Comparison of ENCODE assay signal across 16 cellular contexts in the genomic region with DNA sequence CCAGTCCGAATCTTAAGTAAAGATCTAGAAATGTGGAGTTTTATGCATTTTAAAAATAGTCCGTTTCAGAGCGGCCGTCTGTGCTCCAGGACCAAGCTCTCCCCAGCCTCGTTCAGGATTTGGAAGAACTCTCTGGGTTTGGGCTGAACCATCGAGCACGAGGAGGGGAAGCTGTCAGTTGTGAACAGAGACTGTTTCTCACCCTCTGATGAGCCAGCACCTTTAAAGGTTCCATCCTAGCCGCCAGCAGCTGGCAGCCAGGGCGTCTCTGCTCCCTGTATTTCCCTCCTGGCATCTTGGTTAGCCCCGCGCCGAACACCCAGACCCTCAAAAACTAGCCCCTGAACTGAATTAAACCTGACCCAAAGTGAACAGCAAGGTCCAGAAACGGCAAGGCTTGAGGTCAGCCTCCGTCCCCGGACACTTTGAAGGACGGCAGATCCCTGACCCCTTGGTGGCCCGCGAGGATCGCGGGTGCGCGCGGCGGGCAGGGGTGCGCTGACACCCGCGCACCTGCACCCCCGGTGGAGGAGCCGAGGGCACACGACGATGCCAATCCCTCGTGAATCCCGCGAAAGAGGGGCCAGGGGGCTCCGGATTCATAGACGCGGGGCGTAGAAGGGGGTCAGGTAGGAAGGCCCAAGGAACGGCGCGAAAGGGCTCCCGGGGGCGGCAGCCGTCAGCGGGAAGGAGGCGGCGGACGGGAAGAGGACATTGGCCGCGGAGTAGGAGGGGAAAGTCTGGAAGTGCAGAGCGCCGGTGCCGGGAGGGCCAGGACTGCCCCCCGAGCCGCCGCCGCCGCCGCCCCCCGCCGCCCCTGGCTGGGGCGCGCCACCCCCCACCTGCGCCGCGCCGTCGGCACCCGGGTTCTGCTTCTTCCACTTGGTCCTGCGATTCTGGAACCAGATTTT. TPM values are rescaled to one million over a fixed set of nuclear protein-coding genes. Genes with fewer than 3 reads are reported as not detected.
DNase-seq lines count a peak whose midpoint lies in the region; ATAC-seq and TF ChIP-seq lines count a peak whose summit lies in the region.
"Had no signal": no experiment of that assay in that cellular context is flagged by ENCODE, and none has a peak within 500 bp of the region (broad histone marks: within the 10 kb centered on the region; RNA-seq: fewer than 3 reads in every experiment).

No MANE protein-coding gene starts in this region.

- H3K4me1 ChIP-seq in SK-N-SH (ENCODE audit: control insufficient read depth in 1 of 2, insufficient read depth in 2 of 2, low read depth in 1 of 2, low read length in 1 of 2) (peaks cover 0 to 3% of the 10 kb centered on the region in 2 experiments; a peak in 1 of 4 replicates), spleen (peaks cover 22 to 43% (median 37%) of the 10 kb centered on the region in 6 donors)

- CTCF ChIA-PET in SK-N-SH (lab: Yijun Ruan, JAX), result interaction anchor here (0.6 kb wide), 1 partner anchor 300 kb away, joined by 3 read pairs; no protein-coding TSS in a partner anchor

- H3K27ac ChIP-seq in SK-N-SH (ENCODE audit: low read depth in 2 of 2, low read length in 1 of 2) (no peak overlapping the region), spleen (no peak overlapping the region)
- H3K27ac ChIP-seq: foreskin keratinocyte had no signal

- H3K4me3 ChIP-seq in SK-N-SH (ENCODE audit: low read depth in 2 of 2, low read length in 1 of 2) (no peak overlapping the region), spleen (peak overlapping the region in 6 of 8 donors; percentile 17 to 59 (median 27))

- TF ChIP-seq POLR2A in spleen (IDR thresholded peaks at IDR 0.05), result no peak

- intact Hi-C loops in spleen (cut with DNase I; ENCODE audit: low total_unique reads), result no loop called here

- 6% methylated on average over 36 of the region's 70 CpGs for WGBS in SK-N-SH (ENCODE audit: low lambda C conversion rate)
- WGBS in spleen, 5 donors, result 12 to 15% (median 14%) methylated on average over 54 to 70 of the region's 70 CpGs

- H3K9me2 ChIP-seq in SK-N-SH, result no peaks in the 10 kb centered on the region

- TF ChIP-seq EP300 in SK-N-SH (IDR thresholded peaks at IDR 0.05; ENCODE audit: borderline replicate concordance in 1 of 2, low read depth in 1 of 2, low read length in 1 of 2), result no peak

- no peak overlapping the region for H3K27ac Mint-ChIP-seq in chondrocyte (ENCODE audit: unreplicated experiment)
- no peak overlapping the region for H3K27ac Mint-ChIP-seq in memory B cell
- H3K27ac Mint-ChIP-seq: activated CD8-positive, alpha-beta T cell treated with anti-CD3 and anti-CD28 coated beads for 36 hours; dendritic cell treated with granulocyte-macrophage colony-stimulating factor and Interleukin-4, amounts not matched to agents 40 ng/mL and 50 ng/mL, for 4 days had no signal

- no peaks in the 10 kb centered on the region for H3F3A ChIP-seq in SK-N-SH (replicated peaks; ENCODE audit: insufficient read depth)

- H3K9ac ChIP-seq in SK-N-SH, result no peak overlapping the region

- TF ChIP-seq CTCF in SK-N-SH (IDR thresholded peaks at IDR 0.05), result no peak
- no peak for TF ChIP-seq CTCF in chondrocyte (IDR thresholded peaks at IDR 0.05)
- no peak for TF ChIP-seq CTCF in spleen (IDR thresholded peaks at IDR 0.05 in 8 of 11, conservative IDR thresholded peaks at IDR 0.05 in 3 of 11)

- ATAC-seq in SK-N-SH treated with all-trans-retinoic acid at 6 μM for 48 hours (no peak), memory B cell (ENCODE audit: low read depth) (no peak)

- H3K9me3 Mint-ChIP-seq in chondrocyte (ENCODE audit: low read depth), result no peaks in the 10 kb centered on the region
- no peaks in the 10 kb centered on the region for H3K9me3 Mint-ChIP-seq in memory B cell
- H3K9me3 Mint-ChIP-seq: activated CD8-positive, alpha-beta T cell treated with anti-CD3 and anti-CD28 coated beads for 36 hours; dendritic cell treated with granulocyte-macrophage colony-stimulating factor and Interleukin-4, amounts not matched to agents 40 ng/mL and 50 ng/mL, for 4 days had no signal

- H3K9me3 ChIP-seq in SK-N-SH (no peaks in the 10 kb centered on the region), spleen (no peaks in the 10 kb centered on the region)

- H3K27me3 ChIP-seq in SK-N-SH (ENCODE audit: insufficient read depth) (peaks cover 68% of the 10 kb centered on the region), spleen (replicated peaks in 1 of 7) (peaks cover 0 to 97% (median 63%) of the 10 kb centered on the region in 7 donors)

- H3K4me3 Mint-ChIP-seq in chondrocyte (ENCODE audit: unreplicated experiment) (peak overlapping the region; percentile 41), memory B cell (peak overlapping the region; percentile 57)
- H3K4me3 Mint-ChIP-seq: activated CD8-positive, alpha-beta T cell treated with anti-CD3 and anti-CD28 coated beads for 36 hours; dendritic cell treated with granulocyte-macrophage colony-stimulating factor and Interleukin-4, amounts not matched to agents 40 ng/mL and 50 ng/mL, for 4 days had no signal

- no peak overlapping the region for H3K4me2 ChIP-seq in SK-N-SH

- H3K36me3 Mint-ChIP-seq in chondrocyte (ENCODE audit: low read depth) (no peaks in the 10 kb centered on the region), memory B cell (no peaks in the 10 kb centered on the region)

- no peaks in the 10 kb centered on the region for H3K36me3 ChIP-seq in SK-N-SH (replicated peaks in 1 of 2; ENCODE audit: control insufficient read depth in 1 of 2, insufficient read depth in 2 of 2, low read length in 1 of 2)
- H3K36me3 ChIP-seq in spleen, result no peaks in the 10 kb centered on the region

- POLR2A ChIA-PET in SK-N-SH (lab: Yijun Ruan, JAX), result no interaction called here

- H3K79me2 ChIP-seq in SK-N-SH (ENCODE audit: insufficient read depth), result no peaks in the 10 kb centered on the region

- H2AFZ ChIP-seq in SK-N-SH (ENCODE audit: low read depth), result no peak overlapping the region

- H3K4me1 Mint-ChIP-seq in chondrocyte (ENCODE audit: low read depth) (peaks cover 28% of the 10 kb centered on the region), memory B cell (peaks cover 18% of the 10 kb centered on the region)

- DNase-seq in SK-N-SH (peak; percentile 51), chondrocyte (ENCODE audit: low spot score) (no peak), memory B cell (ENCODE audit: low spot score in 2 of 2) (no peak), spleen (no peak), NCI-H69 (lab: John Stamatoyannopoulos, UW) (no peak), UCSD-AML1 (lab: John Stamatoyannopoulos, UW; ENCODE audit: unreplicated experiment) (no peak), D341Med (ENCODE audit: low spot score) (no peak)
- DNase-seq: 8988T; activated CD8-positive, alpha-beta T cell treated with anti-CD3 and anti-CD28 coated beads for 36 hours; foreskin keratinocyte; NCI-H2171 treated with DMSO at 0.1 percent for 48 hours had no signal

- H4K20me1 ChIP-seq in SK-N-SH (ENCODE audit: insufficient read depth), result no peaks in the 10 kb centered on the region

- H3K27me3 Mint-ChIP-seq in chondrocyte (ENCODE audit: low read depth) (peaks cover 70% of the 10 kb centered on the region), memory B cell (peaks cover 30% of the 10 kb centered on the region)

- TF ChIP-seq RAD21 in SK-N-SH (IDR thresholded peaks at IDR 0.05; ENCODE audit: low read length), result no peak

TF ChIP-seq in SK-N-SH, 30 proteins besides CTCF, POLR2A, EP300 and RAD21 (continues in another document):
- no peak for TF ChIP-seq EZH2phosphoT487 (IDR thresholded peaks at IDR 0.05; ENCODE audit: borderline replicate concordance, low read depth)
- no peak for TF ChIP-seq SIN3A (IDR thresholded peaks at IDR 0.05; ENCODE audit: borderline replicate concordance, low read depth, low read length)
- TF ChIP-seq MEF2A (IDR thresholded peaks at IDR 0.05; ENCODE audit: borderline replicate concordance, low read depth), result no peak
- TF ChIP-seq NRF1 (IDR thresholded peaks at IDR 0.05; ENCODE audit: low read depth, low read length), result no peak
- no peak for TF ChIP-seq CHD2 (IDR thresholded peaks at IDR 0.05; ENCODE audit: low read length, partially characterized antibody)

TF ChIP-seq in SK-N-SH treated with all-trans-retinoic acid at 6 μM for 48 hours, 23 proteins besides CTCF, POLR2A, EP300 and RAD21:
- TF ChIP-seq TOX (CRISPR knock-in tag; IDR thresholded peaks at IDR 0.05; ENCODE audit: borderline replicate concordance), result no peak

RNA-seq across cellular contexts. Expression of a gene that starts 2.8 kb away (rescaled TPM):
- polyA plus RNA-seq in SK-N-SH (2012; rRNA removed) (not detected in 2 replicates), spleen (not detected)
- polyA plus RNA-seq in SK-N-SH (2012; cell fraction: cytosol; rRNA removed), result not detected in 2 replicates
- not detected in 2 replicates for polyA plus RNA-seq in SK-N-SH (2012; cell fraction: nucleus; rRNA removed)
- total RNA-seq in chondrocyte (not detected in 3 replicates), spleen (not detected)
- total RNA-seq: activated CD8-positive, alpha-beta T cell treated with anti-CD3 and anti-CD28 coated beads for 36 hours; liver; T-helper 1 cell treated with Interleukin-12 subunit alpha and Interleukin-12 subunit beta and Interleukin-4 antibody, amounts not matched to agents 30 ng/mL and 1 ng/mL, for 36 hours had no signal
- polyA plus RNA-seq: adipose tissue, liver had no signal

RNA-seq across cellular contexts. Expression of a gene that starts 14.5 kb away (rescaled TPM):
- 29.8 and 35.3 TPM in 2 replicates for polyA plus RNA-seq in SK-N-SH (2012; rRNA removed)
- 20.3 and 23.7 TPM in 2 replicates for polyA plus RNA-seq in SK-N-SH (2012; cell fraction: cytosol; rRNA removed)
- polyA plus RNA-seq in SK-N-SH (2012; cell fraction: nucleus; rRNA removed), result 35.0 and 36.8 TPM in 2 replicates
- 15.3 to 21.3 TPM (median 17.0 TPM) in 3 replicates for total RNA-seq in chondrocyte
- 10 to 100 TPM; 16.8 to 27.9 (median 24.2) TPM for total RNA-seq in spleen
- 10 to 100 TPM; 18.1 to 36.8 (median 21.4) TPM for polyA plus RNA-seq in spleen

RNA-seq across cellular contexts. Expression of a gene that starts 28.4 kb away (rescaled TPM):
- 65.7 and 97.6 TPM in 2 replicates for polyA plus RNA-seq in SK-N-SH (2012; rRNA removed)
- polyA plus RNA-seq in SK-N-SH (2012; cell fraction: cytosol; rRNA removed), result 94.1 and 99.2 TPM in 2 replicates
- 28.6 and 65.4 TPM in 2 replicates for polyA plus RNA-seq in SK-N-SH (2012; cell fraction: nucleus; rRNA removed)
- total RNA-seq in chondrocyte, result 151 to 183 TPM (median 152 TPM) in 3 replicates
- 10 to 100 TPM; 42.4 to 63.0 (median 52.7) TPM for total RNA-seq in spleen
- polyA plus RNA-seq in spleen, result 10 to 100 TPM; 22.1 to 32.5 (median 26.5) TPM

Comparison
In these comparisons a context has a peak if more than half of its experiments do, and no peak if none do; other contexts are left out.
1. H3K4me3 ChIP-seq: peak in spleen (6 of 8); none in SK-N-SH (0 of 2).